Comparison of ENCODE assay signal across 15 cellular contexts in the genomic region with DNA sequence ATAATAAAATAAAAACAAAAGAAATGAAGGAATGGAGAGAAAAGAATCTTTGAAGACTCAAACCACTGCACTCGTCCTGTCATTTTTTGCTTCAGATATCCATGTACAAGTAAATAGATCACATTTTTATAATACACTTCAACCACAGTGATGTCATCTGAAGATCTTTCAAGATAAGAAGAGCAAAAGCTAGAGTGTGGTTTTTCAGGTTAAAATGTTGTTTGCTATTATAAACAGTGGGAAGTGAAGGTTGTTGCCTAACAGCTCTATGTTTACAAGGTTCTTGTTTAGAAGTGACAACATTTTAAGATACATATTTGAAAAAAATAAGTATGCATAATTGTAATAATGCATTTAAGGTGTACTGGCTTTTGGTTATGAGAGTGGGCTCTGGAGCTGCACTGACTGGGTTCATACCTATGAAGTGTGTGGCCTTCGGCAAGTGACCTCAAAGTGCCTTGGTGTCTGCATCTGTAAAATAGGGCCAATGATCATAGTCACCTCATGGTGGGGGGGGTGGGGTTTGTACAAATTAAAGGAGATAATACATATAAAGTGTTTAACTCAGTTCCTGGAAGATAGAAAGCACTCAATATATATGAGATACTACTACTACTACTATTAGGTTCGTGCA. TPM values are rescaled to one million over a fixed set of nuclear protein-coding genes. Genes with fewer than 3 reads are reported as not detected.
A peak's percentile ranks its signal among the peaks of the same experiment; 100 is the strongest.
DNase-seq lines count a peak whose midpoint lies in the region; ATAC-seq, FAIRE-seq and TF ChIP-seq lines count a peak whose summit lies in the region.
"Had no signal": no experiment of that assay in that cellular context is flagged by ENCODE, and none has a peak within 500 bp of the region (broad histone marks: within the 10 kb centered on the region; RNA-seq: fewer than 3 reads in every experiment).

No MANE protein-coding gene starts in this region.

- peaks cover 2% of the 10 kb centered on the region for H3K27me3 ChIP-seq in astrocyte (ENCODE audit: insufficient read depth, low read length)
- H3K27me3 ChIP-seq: MG63, sigmoid colon, upper lobe of left lung had no signal

- no peak overlapping the region for H3K9ac ChIP-seq in astrocyte (ENCODE audit: low read length)

- no peaks in the 10 kb centered on the region for H3K36me3 Mint-ChIP-seq in astrocyte (ENCODE audit: low read depth, unreplicated experiment)
- no peaks in the 10 kb centered on the region for H3K36me3 Mint-ChIP-seq in stimulated activated naive CD8-positive, alpha-beta T cell treated with anti-CD3 and anti-CD28 coated beads, Interleukin-15, Interleukin-2, amounts not matched to agents 100 ng/mL and 50 ng/mL, for 24 hours (ENCODE audit: low read depth)

- H3K4me1 Mint-ChIP-seq in astrocyte (ENCODE audit: low read depth, unreplicated experiment) = peaks cover 4% of the 10 kb centered on the region
- peaks cover 53% of the 10 kb centered on the region for H3K4me1 Mint-ChIP-seq in stimulated activated naive CD8-positive, alpha-beta T cell treated with anti-CD3 and anti-CD28 coated beads, Interleukin-15, Interleukin-2, amounts not matched to agents 100 ng/mL and 50 ng/mL, for 24 hours (ENCODE audit: low read depth)

- no peaks in the 10 kb centered on the region for H3K9me3 Mint-ChIP-seq in astrocyte (ENCODE audit: unreplicated experiment)
- H3K9me3 Mint-ChIP-seq in stimulated activated naive CD8-positive, alpha-beta T cell treated with anti-CD3 and anti-CD28 coated beads, Interleukin-15, Interleukin-2, amounts not matched to agents 100 ng/mL and 50 ng/mL, for 24 hours = no peaks in the 10 kb centered on the region
- H3K9me3 Mint-ChIP-seq: dendritic cell treated with granulocyte-macrophage colony-stimulating factor and Interleukin-4, amounts not matched to agents 40 ng/mL and 50 ng/mL, for 4 days had no signal

- no peak overlapping the region for H3K27ac ChIP-seq in astrocyte (ENCODE audit: low read depth, low read length)
- H3K27ac ChIP-seq: sigmoid colon had no signal

- H3K4me1 ChIP-seq in astrocyte (ENCODE audit: insufficient read depth, low read length) = no peaks in the 10 kb centered on the region
- H3K4me1 ChIP-seq: sigmoid colon, upper lobe of left lung had no signal

- H3K27me3 Mint-ChIP-seq in astrocyte (ENCODE audit: low read depth, unreplicated experiment) = no peaks in the 10 kb centered on the region
- no peaks in the 10 kb centered on the region for H3K27me3 Mint-ChIP-seq in stimulated activated naive CD8-positive, alpha-beta T cell treated with anti-CD3 and anti-CD28 coated beads, Interleukin-15, Interleukin-2, amounts not matched to agents 100 ng/mL and 50 ng/mL, for 24 hours
- H3K27me3 Mint-ChIP-seq: dendritic cell treated with granulocyte-macrophage colony-stimulating factor and Interleukin-4, amounts not matched to agents 40 ng/mL and 50 ng/mL, for 4 days had no signal

- TF ChIP-seq CTCF in astrocyte (IDR thresholded peaks at IDR 0.05; ENCODE audit: insufficient read depth, low read depth, low read length) = no peak

- peak; percentile 77 for DNase-seq in activated effector memory CD4-positive, alpha-beta T cell treated with anti-CD3 and anti-CD28 coated beads, Interleukin-2, amount 50 U/mL, for 16 hours
- DNase-seq in activated effector memory CD4-positive, alpha-beta T cell treated with Interleukin-2 at 50 U/mL for 16 hours = no peak
- DNase-seq in astrocyte (ENCODE audit: low read depth) = peak; percentile 38
- DNase-seq in NCI-H1105 (lab: John Stamatoyannopoulos, UW) = no peak
- no peak for DNase-seq in C1 segment of cervical spinal cord (lab: John Stamatoyannopoulos, UW)
- DNase-seq: islet precursor cell, MG63, OCI-M1, sigmoid colon, upper lobe of left lung had no signal

- H3K27ac Mint-ChIP-seq in astrocyte (ENCODE audit: unreplicated experiment) = no peak overlapping the region
- H3K27ac Mint-ChIP-seq in stimulated activated naive CD8-positive, alpha-beta T cell treated with anti-CD3 and anti-CD28 coated beads, Interleukin-15, Interleukin-2, amounts not matched to agents 100 ng/mL and 50 ng/mL, for 24 hours = peak overlapping the region; percentile 95
- H3K27ac Mint-ChIP-seq: dendritic cell treated with granulocyte-macrophage colony-stimulating factor and Interleukin-4, amounts not matched to agents 40 ng/mL and 50 ng/mL, for 4 days had no signal

- no peaks in the 10 kb centered on the region for H4K20me1 ChIP-seq in astrocyte (ENCODE audit: insufficient read depth, low read length)

- H3K36me3 ChIP-seq in astrocyte (ENCODE audit: insufficient read depth, low read length) = no peaks in the 10 kb centered on the region
- H3K36me3 ChIP-seq: MG63, sigmoid colon, upper lobe of left lung had no signal

- no peaks in the 10 kb centered on the region for H3K79me2 ChIP-seq in astrocyte (ENCODE audit: insufficient read depth, low read length)

- no peak for FAIRE-seq in astrocyte (lab: Jason Lieb, UNC)
- FAIRE-seq: TTC549 had no signal

- no peaks in the 10 kb centered on the region for H3K9me3 ChIP-seq in astrocyte (ENCODE audit: insufficient read depth, low read depth, low read length)
- H3K9me3 ChIP-seq: MG63, sigmoid colon, upper lobe of left lung had no signal

- H3K4me3 Mint-ChIP-seq in astrocyte (ENCODE audit: unreplicated experiment) = no peak overlapping the region
- peak overlapping the region; percentile 22 for H3K4me3 Mint-ChIP-seq in stimulated activated naive CD8-positive, alpha-beta T cell treated with anti-CD3 and anti-CD28 coated beads, Interleukin-15, Interleukin-2, amounts not matched to agents 100 ng/mL and 50 ng/mL, for 24 hours
- H3K4me3 Mint-ChIP-seq: dendritic cell treated with granulocyte-macrophage colony-stimulating factor and Interleukin-4, amounts not matched to agents 40 ng/mL and 50 ng/mL, for 4 days had no signal

- ATAC-seq in SK-N-SH treated with all-trans-retinoic acid at 6 μM for 48 hours (peak; percentile 63), HG03196 (IDR thresholded peaks at IDR 0.05; ENCODE audit: unreplicated experiment) (no peak)

- no peak overlapping the region for H3K4me2 ChIP-seq in astrocyte (ENCODE audit: low read length)

- no peak overlapping the region for H2AFZ ChIP-seq in astrocyte (ENCODE audit: low read depth, low read length)

- no peak overlapping the region for H3K4me3 ChIP-seq in astrocyte (ENCODE audit: insufficient read depth, low read depth, low read length)
- H3K4me3 ChIP-seq: MG63, sigmoid colon, upper lobe of left lung had no signal

TF ChIP-seq in SK-N-SH treated with all-trans-retinoic acid at 6 μM for 48 hours, 23 proteins besides CTCF, POLR2A, EP300 and RAD21:
- no peak for TF ChIP-seq ZFP3 (CRISPR knock-in tag; IDR thresholded peaks at IDR 0.05)
- TF ChIP-seq ISL1 (CRISPR knock-in tag; IDR thresholded peaks at IDR 0.05) = no peak
- no peak for TF ChIP-seq ZNF8 (CRISPR knock-in tag; IDR thresholded peaks at IDR 0.05)
- TF ChIP-seq RARB (CRISPR knock-in tag; IDR thresholded peaks at IDR 0.05) = no peak
- TF ChIP-seq, protein P1, sequence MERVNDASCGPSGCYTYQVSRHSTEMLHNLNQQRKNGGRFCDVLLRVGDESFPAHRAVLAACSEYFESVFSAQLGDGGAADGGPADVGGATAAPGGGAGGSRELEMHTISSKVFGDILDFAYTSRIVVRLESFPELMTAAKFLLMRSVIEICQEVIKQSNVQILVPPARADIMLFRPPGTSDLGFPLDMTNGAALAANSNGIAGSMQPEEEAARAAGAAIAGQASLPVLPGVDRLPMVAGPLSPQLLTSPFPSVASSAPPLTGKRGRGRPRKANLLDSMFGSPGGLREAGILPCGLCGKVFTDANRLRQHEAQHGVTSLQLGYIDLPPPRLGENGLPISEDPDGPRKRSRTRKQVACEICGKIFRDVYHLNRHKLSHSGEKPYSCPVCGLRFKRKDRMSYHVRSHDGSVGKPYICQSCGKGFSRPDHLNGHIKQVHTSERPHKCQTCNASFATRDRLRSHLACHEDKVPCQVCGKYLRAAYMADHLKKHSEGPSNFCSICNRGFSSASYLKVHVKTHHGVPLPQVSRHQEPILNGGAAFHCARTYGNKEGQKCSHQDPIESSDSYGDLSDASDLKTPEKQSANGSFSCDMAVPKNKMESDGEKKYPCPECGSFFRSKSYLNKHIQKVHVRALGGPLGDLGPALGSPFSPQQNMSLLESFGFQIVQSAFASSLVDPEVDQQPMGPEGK (CRISPR knock-in tag; IDR thresholded peaks at IDR 0.05; ENCODE audit: borderline replicate concordance) = no peak
- TF ChIP-seq TOX (CRISPR knock-in tag; IDR thresholded peaks at IDR 0.05; ENCODE audit: borderline replicate concordance) = no peak
- no peak for TF ChIP-seq CSDC2 (CRISPR knock-in tag; IDR thresholded peaks at IDR 0.05)

RNA-seq across cellular contexts. Expression of gene IL7R, which starts 45.5 kb away (rescaled TPM):
- 5.6 and 10.8 TPM in 2 replicates for total RNA-seq in astrocyte

Comparison
In these comparisons a context has a peak if more than half of its experiments do, and no peak if none do; other contexts are left out.
1. DNase-seq: peak in activated effector memory CD4-positive, alpha-beta T cell treated with anti-CD3 and anti-CD28 coated beads, Interleukin-2, amount 50 U/mL, for 16 hours (single experiment) and astrocyte (single experiment); none in activated effector memory CD4-positive, alpha-beta T cell treated with Interleukin-2 at 50 U/mL for 16 hours (single experiment), NCI-H1105 (single experiment) and C1 segment of cervical spinal cord (0 of 14).